8 cellular contexts compared by ENCODE assay signal in the genomic region with DNA sequence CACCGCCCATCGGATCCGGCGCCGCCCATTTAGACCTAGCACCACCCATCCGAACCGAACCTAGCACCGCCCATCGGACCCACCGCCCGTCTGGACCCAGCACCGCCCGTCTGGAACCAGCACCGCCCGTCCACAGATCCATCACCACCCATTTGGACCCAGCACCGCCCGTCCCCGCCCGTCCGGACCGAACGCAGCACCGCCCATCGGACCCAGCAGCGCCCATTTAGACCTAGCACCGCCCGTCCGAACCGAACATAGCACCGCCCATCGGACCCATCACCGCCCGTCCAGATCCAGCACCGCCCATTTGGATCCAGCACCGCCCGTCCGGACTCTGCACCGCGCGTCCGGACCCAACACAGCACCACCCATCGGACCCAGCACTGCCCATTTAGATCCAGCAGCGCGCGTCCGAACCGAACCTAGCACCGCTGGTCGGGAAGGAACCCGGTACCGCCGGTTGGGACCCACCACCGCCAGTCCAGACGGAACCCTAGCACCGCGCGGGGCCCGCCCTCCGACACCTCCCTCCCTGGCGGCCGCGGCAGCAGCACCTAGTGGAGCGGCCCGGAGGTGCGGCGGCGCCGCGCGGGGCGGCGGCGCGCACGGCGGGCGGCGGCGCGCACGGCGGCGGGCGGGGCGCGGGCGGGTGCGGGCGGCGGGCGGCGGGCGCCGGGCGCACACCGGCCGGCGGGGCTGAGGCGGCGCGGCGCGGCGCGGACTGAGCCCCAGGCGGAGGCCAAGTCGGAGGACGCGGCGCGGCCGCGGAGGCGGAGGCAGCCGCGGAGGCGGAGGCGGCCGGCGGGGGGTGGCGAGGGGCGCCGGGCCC. TPM values are rescaled to one million over a fixed set of nuclear protein-coding genes. Genes with fewer than 3 reads are reported as not detected.
DNase-seq lines count a peak whose midpoint lies in the region; ATAC-seq lines count a peak whose summit lies in the region.

A gene with protein sequence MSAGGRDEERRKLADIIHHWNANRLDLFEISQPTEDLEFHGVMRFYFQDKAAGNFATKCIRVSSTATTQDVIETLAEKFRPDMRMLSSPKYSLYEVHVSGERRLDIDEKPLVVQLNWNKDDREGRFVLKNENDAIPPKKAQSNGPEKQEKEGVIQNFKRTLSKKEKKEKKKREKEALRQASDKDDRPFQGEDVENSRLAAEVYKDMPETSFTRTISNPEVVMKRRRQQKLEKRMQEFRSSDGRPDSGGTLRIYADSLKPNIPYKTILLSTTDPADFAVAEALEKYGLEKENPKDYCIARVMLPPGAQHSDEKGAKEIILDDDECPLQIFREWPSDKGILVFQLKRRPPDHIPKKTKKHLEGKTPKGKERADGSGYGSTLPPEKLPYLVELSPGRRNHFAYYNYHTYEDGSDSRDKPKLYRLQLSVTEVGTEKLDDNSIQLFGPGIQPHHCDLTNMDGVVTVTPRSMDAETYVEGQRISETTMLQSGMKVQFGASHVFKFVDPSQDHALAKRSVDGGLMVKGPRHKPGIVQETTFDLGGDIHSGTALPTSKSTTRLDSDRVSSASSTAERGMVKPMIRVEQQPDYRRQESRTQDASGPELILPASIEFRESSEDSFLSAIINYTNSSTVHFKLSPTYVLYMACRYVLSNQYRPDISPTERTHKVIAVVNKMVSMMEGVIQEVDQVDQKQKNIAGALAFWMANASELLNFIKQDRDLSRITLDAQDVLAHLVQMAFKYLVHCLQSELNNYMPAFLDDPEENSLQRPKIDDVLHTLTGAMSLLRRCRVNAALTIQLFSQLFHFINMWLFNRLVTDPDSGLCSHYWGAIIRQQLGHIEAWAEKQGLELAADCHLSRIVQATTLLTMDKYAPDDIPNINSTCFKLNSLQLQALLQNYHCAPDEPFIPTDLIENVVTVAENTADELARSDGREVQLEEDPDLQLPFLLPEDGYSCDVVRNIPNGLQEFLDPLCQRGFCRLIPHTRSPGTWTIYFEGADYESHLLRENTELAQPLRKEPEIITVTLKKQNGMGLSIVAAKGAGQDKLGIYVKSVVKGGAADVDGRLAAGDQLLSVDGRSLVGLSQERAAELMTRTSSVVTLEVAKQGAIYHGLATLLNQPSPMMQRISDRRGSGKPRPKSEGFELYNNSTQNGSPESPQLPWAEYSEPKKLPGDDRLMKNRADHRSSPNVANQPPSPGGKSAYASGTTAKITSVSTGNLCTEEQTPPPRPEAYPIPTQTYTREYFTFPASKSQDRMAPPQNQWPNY (N-terminal part only) (plus strand): TSS at position 682 of the 832 bp plus-strand sequence. CDS start 222 bp downstream, outside the sequence.

- H3K27me3 ChIP-seq in endocrine pancreas (ENCODE audit: control insufficient read depth, insufficient read depth, low read length), result no peaks in the 10 kb centered on the region

- H3K9me3 ChIP-seq in endocrine pancreas (ENCODE audit: control insufficient read depth, low read length), result no peaks in the 10 kb centered on the region

- H3K36me3 ChIP-seq in endocrine pancreas (ENCODE audit: control insufficient read depth, insufficient read depth, low read length), result no peaks in the 10 kb centered on the region

- peak; percentile 76 for ATAC-seq in HG02938 (IDR thresholded peaks at IDR 0.05; ENCODE audit: unreplicated experiment)

- CTCF ChIA-PET in activated CD8-positive, alpha-beta memory T cell treated with anti-CD3 and anti-CD28 coated beads for 36 hours (lab: Charles Lee), result no interaction called here

- peak; percentile 31 for DNase-seq in SIG-M5 treated with dmso at 0.1 percent for 504 hours (lab: John Stamatoyannopoulos, UW; ENCODE audit: unreplicated experiment)
- DNase-seq in SIG-M5 (lab: John Stamatoyannopoulos, UW), result no peak
- DNase-seq in NCI-H226, result peak; percentile 55
- no peak for DNase-seq in mesenteric fat pad (ENCODE audit: low spot score)
- DNase-seq in stimulated activated CD8-positive, alpha-beta memory T cell treated with anti-CD3 and anti-CD28 coated beads, Interleukin-15, amount 100 ng/mL, for 48 hours (ENCODE audit: low read depth in 2 of 2), result peak; percentile 25 to 34

- peaks cover 29% of the 10 kb centered on the region for H3K4me1 ChIP-seq in endocrine pancreas (ENCODE audit: control insufficient read depth, insufficient read depth, low read length)

- peak within 1 kb of the TSS; percentile 97 for H3K4me3 ChIP-seq in endocrine pancreas (ENCODE audit: control insufficient read depth, insufficient read depth, low read length)

- POLR2A ChIA-PET in activated CD8-positive, alpha-beta memory T cell treated with anti-CD3 and anti-CD28 coated beads for 36 hours (lab: Charles Lee), result no interaction called here

- H3K9ac ChIP-seq in endocrine pancreas (ENCODE audit: control insufficient read depth, insufficient read depth, low read length), result peak within 1 kb of the TSS; percentile 80

RNA-seq across cellular contexts. Expression of the gene that starts here (rescaled TPM):
- 10 to 100 TPM; 25.5 to 29.6 TPM for total RNA-seq in activated CD8-positive, alpha-beta memory T cell treated with anti-CD3 and anti-CD28 coated beads for 36 hours
- 82.3 TPM for total RNA-seq in mesenteric fat pad

Comparison
In these comparisons a context has a peak if more than half of its experiments do, and no peak if none do; other contexts are left out.
1. DNase-seq: peak in SIG-M5 treated with dmso at 0.1 percent for 504 hours (single experiment), NCI-H226 (single experiment) and stimulated activated CD8-positive, alpha-beta memory T cell treated with anti-CD3 and anti-CD28 coated beads, Interleukin-15, amount 100 ng/mL, for 48 hours (2 of 2); none in SIG-M5 (single experiment) and mesenteric fat pad (single experiment).